ENCODE assay signal across 8 cellular contexts in genomic region chr1:115595279-115596079, GRCh38. TPM values are rescaled to one million over a fixed set of nuclear protein-coding genes. Genes with fewer than 3 reads are reported as not detected.
DNase-seq lines count a peak whose midpoint lies in the region; ATAC-seq and TF ChIP-seq lines count a peak whose summit lies in the region.

No MANE protein-coding gene starts in this region.

- H3K4me3 Mint-ChIP-seq in activated T-cell treated with anti-CD3 and anti-CD28 coated beads, Interleukin-2, amount 50 U/mL, for 4 hours = no peak overlapping the region
- no peak overlapping the region for H3K4me3 Mint-ChIP-seq in neural progenitor cell

- intact Hi-C loops in OCI-LY7 (cut with micrococcal nuclease; ENCODE audit: unreplicated experiment) = loop anchor here (1.0 to 10.0 kb wide), 4 partner anchors 321 to 621 kb away; no protein-coding TSS in a partner anchor

- H3K27ac Mint-ChIP-seq in neural progenitor cell = peak overlapping the region; percentile 59

- no peaks in the 10 kb centered on the region for H3K9me3 ChIP-seq in OCI-LY7 (ENCODE audit: low read length)
- H3K9me3 ChIP-seq in fibroblast of lung (ENCODE audit: control insufficient read depth, insufficient read depth, low read depth, low read length) = no peaks in the 10 kb centered on the region
- no peaks in the 10 kb centered on the region for H3K9me3 ChIP-seq in neural progenitor cell (ENCODE audit: low read depth)

- H3K4me2 ChIP-seq in KMS-11 (no peak overlapping the region), OCI-LY7 (ENCODE audit: low read length) (no peak overlapping the region), fibroblast of lung (ENCODE audit: extremely low read depth, insufficient read depth, low read length) (no peak overlapping the region), neural progenitor cell (no peak overlapping the region)

- H3K4me1 ChIP-seq in KMS-11 (ENCODE audit: low read depth, poor library complexity, severe bottlenecking) (no peaks in the 10 kb centered on the region), OCI-LY7 (ENCODE audit: insufficient read depth, low read length, poor library complexity, severe bottlenecking) (no peaks in the 10 kb centered on the region), fibroblast of lung (ENCODE audit: control insufficient read depth, extremely low read depth, insufficient read depth, low read length) (peaks cover 6% of the 10 kb centered on the region), neural progenitor cell (no peaks in the 10 kb centered on the region)

- DNase-seq in AG20443 (ENCODE audit: low spot score) = peak; percentile 93
- DNase-seq in OCI-LY7 (ENCODE audit: low spot score) = peak; percentile 59
- DNase-seq in activated T-cell treated with anti-CD3 and anti-CD28 coated beads, Interleukin-2, amount 50 U/mL, for 4 hours = peak; percentile 44
- DNase-seq in fibroblast of lung (ENCODE audit: low read depth in 2 of 2) = peak; percentile 92 to 94
- DNase-seq in neural progenitor cell (ENCODE audit: low spot score) = peak; percentile 87
- peak in 47 of 49 donors; percentile 1 to 83 (median 56) for DNase-seq in substantia nigra (lab: John Stamatoyannopoulos, UW)

- TF ChIP-seq CTCF in KMS-11 (conservative IDR thresholded peaks at IDR 0.05; ENCODE audit: low read depth, low read length) (peak; percentile 84), OCI-LY7 (conservative IDR thresholded peaks at IDR 0.05; ENCODE audit: low read length) (peak; percentile 90), fibroblast of lung (conservative IDR thresholded peaks at IDR 0.05 in 1 of 2, IDR thresholded peaks at IDR 0.05 in 1 of 2; ENCODE audit: low read depth in 1 of 2, low read length in 2 of 2) (peak; percentile 98 to 99), neural progenitor cell (IDR thresholded peaks at IDR 0.05) (peak; percentile 91)

- BruUV-seq in OCI-LY7 (replicated peaks; lab: Mats Ljungman, UMichigan) = no TSS peak

- POLR2A ChIA-PET in OCI-LY7 (lab: Charles Lee) = no interaction called here

- peaks cover 6% of the 10 kb centered on the region for H3K27me3 Mint-ChIP-seq in activated T-cell treated with anti-CD3 and anti-CD28 coated beads, Interleukin-2, amount 50 U/mL, for 4 hours (ENCODE audit: low read depth)
- no peaks in the 10 kb centered on the region for H3K27me3 Mint-ChIP-seq in neural progenitor cell (ENCODE audit: insufficient read depth, low read depth)

- no peaks in the 10 kb centered on the region for H3K36me3 ChIP-seq in KMS-11 (ENCODE audit: insufficient read depth)
- no peaks in the 10 kb centered on the region for H3K36me3 ChIP-seq in OCI-LY7 (ENCODE audit: insufficient read depth, low read length)
- no peaks in the 10 kb centered on the region for H3K36me3 ChIP-seq in fibroblast of lung (ENCODE audit: control insufficient read depth, insufficient read depth, low read length)
- H3K36me3 ChIP-seq in neural progenitor cell = no peaks in the 10 kb centered on the region

- no peak overlapping the region for H3K4me3 ChIP-seq in KMS-11 (IDR thresholded peaks at IDR 0.05; ENCODE audit: insufficient read depth, low read depth, low read length)
- H3K4me3 ChIP-seq in OCI-LY7 (ENCODE audit: low read depth, low read length, poor library complexity, severe bottlenecking) = no peak overlapping the region
- no peak overlapping the region for H3K4me3 ChIP-seq in fibroblast of lung (replicated peaks in 1 of 4; ENCODE audit: control extremely low read depth in 1 of 4, insufficient read depth in 1 of 4, low read depth in 3 of 4, low read length in 4 of 4)
- no peak overlapping the region for H3K4me3 ChIP-seq in neural progenitor cell

- peak; percentile 66 for ATAC-seq in GM19025 (IDR thresholded peaks at IDR 0.05; ENCODE audit: low read depth, unreplicated experiment)
- peak; percentile 46 to 69 for ATAC-seq in activated T-cell treated with anti-CD3 and anti-CD28 coated beads, Interleukin-2, amount 50 U/mL, for 4 hours

- no peaks in the 10 kb centered on the region for H3F3A ChIP-seq in neural progenitor cell (ENCODE audit: low read depth)

- H3K27ac ChIP-seq in KMS-11 (no peak overlapping the region), OCI-LY7 (ENCODE audit: low read depth, low read length, poor library complexity, severe bottlenecking) (no peak overlapping the region), fibroblast of lung (ENCODE audit: insufficient read depth, low read length) (no peak overlapping the region), neural progenitor cell (no peak overlapping the region), substantia nigra (ENCODE audit: low read depth, low read length, poor library complexity, severe bottlenecking) (no peak overlapping the region)

- H3K36me3 Mint-ChIP-seq in activated T-cell treated with anti-CD3 and anti-CD28 coated beads, Interleukin-2, amount 50 U/mL, for 4 hours (ENCODE audit: insufficient read depth) = no peaks in the 10 kb centered on the region
- no peaks in the 10 kb centered on the region for H3K36me3 Mint-ChIP-seq in neural progenitor cell

- H2AFZ ChIP-seq in KMS-11 (ENCODE audit: low read depth) (no peak overlapping the region), OCI-LY7 (ENCODE audit: low read length) (no peak overlapping the region), fibroblast of lung (ENCODE audit: low read length) (peak overlapping the region; percentile 4), neural progenitor cell (replicated peaks) (peak overlapping the region; percentile 54)

- H3K9me2 ChIP-seq in OCI-LY7 (ENCODE audit: insufficient read depth, low read length) = no peaks in the 10 kb centered on the region

- no peaks in the 10 kb centered on the region for H4K20me1 ChIP-seq in KMS-11 (ENCODE audit: insufficient read depth)
- H4K20me1 ChIP-seq in OCI-LY7 (ENCODE audit: insufficient read depth, low read length) = no peaks in the 10 kb centered on the region
- H4K20me1 ChIP-seq in fibroblast of lung (ENCODE audit: control insufficient read depth, extremely low read depth, insufficient read depth, low read length) = no peaks in the 10 kb centered on the region
- no peaks in the 10 kb centered on the region for H4K20me1 ChIP-seq in neural progenitor cell (ENCODE audit: low read depth)

- CTCF ChIA-PET in OCI-LY7 (lab: Charles Lee; ENCODE audit: unreplicated experiment) = interaction anchor here (0.6 to 1.1 kb wide), 2 partner anchors 129 to 457 kb away, joined by 3 read pairs; no protein-coding TSS in a partner anchor

- no peaks in the 10 kb centered on the region for H3K9me3 Mint-ChIP-seq in activated T-cell treated with anti-CD3 and anti-CD28 coated beads, Interleukin-2, amount 50 U/mL, for 4 hours
- peaks cover 5% of the 10 kb centered on the region for H3K9me3 Mint-ChIP-seq in neural progenitor cell

- H3K27me3 ChIP-seq in KMS-11 (ENCODE audit: insufficient read depth, low read depth) (no peaks in the 10 kb centered on the region), fibroblast of lung (ENCODE audit: control insufficient read depth, insufficient read depth, low read length) (no peaks in the 10 kb centered on the region), neural progenitor cell (no peaks in the 10 kb centered on the region)

- no peaks in the 10 kb centered on the region for H3K4me1 Mint-ChIP-seq in activated T-cell treated with anti-CD3 and anti-CD28 coated beads, Interleukin-2, amount 50 U/mL, for 4 hours (ENCODE audit: low read depth)
- H3K4me1 Mint-ChIP-seq in neural progenitor cell = peaks cover 5% of the 10 kb centered on the region

- no peaks in the 10 kb centered on the region for H3K79me2 ChIP-seq in KMS-11 (ENCODE audit: insufficient read depth, low read depth)
- H3K79me2 ChIP-seq in OCI-LY7 (ENCODE audit: insufficient read depth, low read depth, low read length) = no peaks in the 10 kb centered on the region
- H3K79me2 ChIP-seq in fibroblast of lung (ENCODE audit: control insufficient read depth, insufficient read depth, low read length) = no peaks in the 10 kb centered on the region
- H3K79me2 ChIP-seq in neural progenitor cell (ENCODE audit: low read depth) = no peaks in the 10 kb centered on the region

- H3K9ac ChIP-seq in KMS-11 (no peak overlapping the region), fibroblast of lung (ENCODE audit: insufficient read depth, low read length) (no peak overlapping the region), neural progenitor cell (no peak overlapping the region)

RNA-seq across cellular contexts. Expression of gene VANGL1, which starts 46.3 kb away (rescaled TPM):
- not detected in 2 replicates for total RNA-seq in OCI-LY7 (2014; rRNA removed; shearing (Covaris generic))
- total RNA-seq in OCI-LY7 (2022) = 1.2 TPM in 2 replicates
- 1 to 10 TPM; 1.6 to 2.1 (median 1.8) TPM for total RNA-seq in activated T-cell treated with anti-CD3 and anti-CD28 coated beads, Interleukin-2, amount 50 U/mL, for 4 hours
- total RNA-seq in fibroblast of lung = 5.9 and 8.1 TPM in 2 replicates
- polyA plus RNA-seq in fibroblast of lung = 10.7 and 10.9 TPM in 2 replicates
- 10.5 and 11.2 TPM in 2 replicates for polyA plus RNA-seq in fibroblast of lung (2012)
- polyA minus RNA-seq in fibroblast of lung (ENCODE audit: low replicate concordance) = 15.9 and 21.6 TPM in 2 replicates
- total RNA-seq in neural progenitor cell (ENCODE audit: low replicate concordance) = 8.0 and 8.5 TPM in 2 replicates

Comparison
In these comparisons a context has a peak if more than half of its experiments do, and no peak if none do; other contexts are left out.
1. H2AFZ ChIP-seq: peak in fibroblast of lung (single experiment) and neural progenitor cell (single experiment); none in KMS-11 (single experiment) and OCI-LY7 (single experiment).
2. Peak in every context shown above with its lines, with median percentiles within 50 percentile points of each other: DNase-seq and CTCF ChIP-seq.